In the genomic region with DNA sequence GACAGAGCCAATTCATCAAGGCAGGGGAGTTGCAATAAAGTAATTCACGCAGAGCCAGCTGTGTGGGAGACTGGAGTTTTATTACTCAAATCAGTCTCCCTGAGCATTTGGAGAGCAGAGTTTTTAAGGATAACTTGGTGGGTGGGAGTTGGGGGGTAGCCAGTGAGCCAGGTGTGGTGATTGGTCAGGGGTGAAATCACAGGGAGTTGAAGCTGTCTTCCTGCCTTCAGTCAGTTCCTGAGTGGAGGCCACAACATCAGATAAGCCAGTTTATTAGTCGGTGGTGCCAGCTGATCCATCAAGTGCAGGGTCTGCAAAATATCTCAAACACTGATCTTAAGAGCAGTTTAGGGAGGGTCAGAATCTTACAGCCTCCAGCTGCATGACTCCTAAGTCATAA, we compare ENCODE assay signal across 32 cellular contexts. TPM values are rescaled to one million over a fixed set of nuclear protein-coding genes. Genes with fewer than 3 reads are reported as not detected.
DNase-seq lines count a peak whose midpoint lies in the region; ATAC-seq, FAIRE-seq and TF ChIP-seq lines count a peak whose summit lies in the region.
"Had no signal": no experiment of that assay in that cellular context is flagged by ENCODE, and none has a peak within 500 bp of the region (broad histone marks: within the 10 kb centered on the region; RNA-seq: fewer than 3 reads in every experiment).

No MANE protein-coding gene starts in this region.

- TF ChIP-seq CTCF in SK-N-SH (IDR thresholded peaks at IDR 0.05) (no peak), psoas muscle (IDR thresholded peaks at IDR 0.05) (no peak), pancreas (IDR thresholded peaks at IDR 0.05) (no peak)

- TF ChIP-seq EP300 in SK-N-SH (IDR thresholded peaks at IDR 0.05; ENCODE audit: borderline replicate concordance in 1 of 2, low read depth in 1 of 2, low read length in 1 of 2): peak in 1 of 2 experiments; percentile 26; a peak in 1 of 4 replicates

- no peak overlapping the region for H3K4me2 ChIP-seq in SK-N-SH
- H3K4me2 ChIP-seq: BLaER1 treated with 17β-estradiol and CSF1 and Interleukin-3, amounts not matched to agents 10 nM and 100 nM; KMS-11 had no signal

- POLR2A ChIA-PET in SK-N-SH (lab: Yijun Ruan, JAX): no interaction called here

- TF ChIP-seq RAD21 in SK-N-SH (IDR thresholded peaks at IDR 0.05; ENCODE audit: low read length): no peak

- no peaks in the 10 kb centered on the region for H4K20me1 ChIP-seq in SK-N-SH (ENCODE audit: insufficient read depth)

- no peaks in the 10 kb centered on the region for H3K9me2 ChIP-seq in SK-N-SH

- ATAC-seq in psoas muscle: no peak
- ATAC-seq in pancreas: no peak
- ATAC-seq: activated CD4-positive, CD25-positive, alpha-beta regulatory T cell treated with anti-CD3 and anti-CD28 coated beads, Interleukin-2, amount 50 U/mL, for 24 hours; activated CD8-positive, alpha-beta T cell treated with anti-CD3 and anti-CD28 coated beads for 36 hours; body of pancreas; stimulated activated naive B cell treated with anti-CD40 and anti-IgM and Interleukin-4, amounts not matched to agents 10 μg/mL and 1 μg/mL and 100 μg/mL, for 72 hours had no signal

- WGBS in SK-N-SH (ENCODE audit: low lambda C conversion rate): 43% methylated on average over 2 of the region's 2 CpGs
- WGBS in psoas muscle, 3 donors: 25 to 36% (median 26%) methylated on average over 2 of the region's 2 CpGs
- 48 to 50% methylated on average over 2 of the region's 2 CpGs for WGBS in pancreas, 2 donors

- no peak overlapping the region for H3K9ac ChIP-seq in SK-N-SH
- H3K9ac ChIP-seq: BLaER1 treated with 17β-estradiol and CSF1 and Interleukin-3, amounts not matched to agents 10 nM and 100 nM; KMS-11 had no signal

- H3K27ac ChIP-seq in SK-N-SH (ENCODE audit: low read depth in 2 of 2, low read length in 1 of 2) (no peak overlapping the region), psoas muscle (no peak overlapping the region), pancreas (no peak overlapping the region)
- H3K27ac ChIP-seq: BLaER1 treated with 17β-estradiol and CSF1 and Interleukin-3, amounts not matched to agents 10 nM and 100 nM; body of pancreas; KMS-11; neutrophil; RWPE1; vagina had no signal

- no peak for FAIRE-seq in pancreas (lab: Jason Lieb, UNC)
- FAIRE-seq: small intestine had no signal

- DNase-seq in A172 (ENCODE audit: low spot score): peak; percentile 11
- DNase-seq in H4 (ENCODE audit: low spot score): peak; percentile 19
- DNase-seq in SK-N-SH: no peak
- DNase-seq in islet precursor cell: peak; percentile 85
- DNase-seq in psoas muscle: no peak
- no peak for DNase-seq in anterior cingulate cortex (lab: John Stamatoyannopoulos, UW)
- no peak for DNase-seq in pancreas
- DNase-seq in stimulated activated CD4-positive, alpha-beta T cell treated with anti-CD3 and anti-CD28 coated beads, Interleukin-4, amount 100 ng/mL, for 1 hour: no peak
- DNase-seq: activated effector memory CD4-positive, alpha-beta T cell treated with Interleukin-2 at 50 U/mL for 16 hours; activated T-cell treated with anti-CD3 and anti-CD28 coated beads for 4 hours; body of pancreas; Calu3; HFFc6; kidney glomerular epithelial cell; NCI-H1048; NCI-H187 treated with DMSO at 0.1 percent for 48 hours; NCI-H69; small intestine; stimulated activated CD4-positive, alpha-beta T cell treated with anti-CD3 and anti-CD28 coated beads, Interleukin-4, amount 100 ng/mL, for 24 hours; stimulated activated naive B cell treated with anti-CD40 and anti-IgM and Interleukin-4, amounts not matched to agents 10 μg/mL and 1 μg/mL and 100 μg/mL, for 72 hours; SW 1271; T1000; testis had no signal

- H3K4me1 ChIP-seq in SK-N-SH (ENCODE audit: control insufficient read depth in 1 of 2, insufficient read depth in 2 of 2, low read depth in 1 of 2, low read length in 1 of 2): peaks cover 0 to 11% of the 10 kb centered on the region in 2 experiments; a peak in 3 of 4 replicates
- no peaks in the 10 kb centered on the region for H3K4me1 ChIP-seq in psoas muscle
- peaks cover 0 to 8% (median 0%) of the 10 kb centered on the region in 3 donors for H3K4me1 ChIP-seq in pancreas

- peaks cover 15% of the 10 kb centered on the region for H3K79me2 ChIP-seq in SK-N-SH (ENCODE audit: insufficient read depth)

- H3K4me3 ChIP-seq in SK-N-SH (ENCODE audit: low read depth in 2 of 2, low read length in 1 of 2): no peak overlapping the region
- no peak overlapping the region for H3K4me3 ChIP-seq in psoas muscle
- no peak overlapping the region for H3K4me3 ChIP-seq in pancreas
- H3K4me3 ChIP-seq: BLaER1 treated with 17β-estradiol and CSF1 and Interleukin-3, amounts not matched to agents 10 nM and 100 nM; body of pancreas; lung; testis; vagina had no signal

- H3F3A ChIP-seq in SK-N-SH (replicated peaks; ENCODE audit: insufficient read depth): peaks cover 6% of the 10 kb centered on the region

- CTCF ChIA-PET in SK-N-SH (lab: Yijun Ruan, JAX): interaction anchor here (1.2 to 2.1 kb wide), 2 partner anchors 16 to 309 kb away, joined by 3 to 7 read pairs; no protein-coding TSS in a partner anchor

- no peaks in the 10 kb centered on the region for H3K9me3 ChIP-seq in SK-N-SH
- H3K9me3 ChIP-seq in psoas muscle: no peaks in the 10 kb centered on the region
- H3K9me3 ChIP-seq in pancreas: no peaks in the 10 kb centered on the region
- H3K9me3 ChIP-seq: body of pancreas, neutrophil, testis, vagina had no signal

- peak overlapping the region; percentile 32; the same call in 1 of the 2 replicates for H2AFZ ChIP-seq in SK-N-SH (ENCODE audit: low read depth)

- no peaks in the 10 kb centered on the region for H3K27me3 ChIP-seq in SK-N-SH (ENCODE audit: insufficient read depth)
- H3K27me3 ChIP-seq in psoas muscle (ENCODE audit: insufficient read depth in 3 of 3, low read length in 2 of 3): no peaks in the 10 kb centered on the region
- no peaks in the 10 kb centered on the region for H3K27me3 ChIP-seq in pancreas
- H3K27me3 ChIP-seq: BLaER1 treated with 17β-estradiol and CSF1 and Interleukin-3, amounts not matched to agents 10 nM and 100 nM; body of pancreas; neutrophil; testis; vagina had no signal

- intact Hi-C loops in psoas muscle (cut with DNase I) (no loop called here), pancreas (cut with DNase I) (loop anchor here in 1 of 3 donors (10.0 kb wide), 1 partner anchor 307 kb away; the partner anchor contains the start of gene GATAD1)

- H3K36me3 ChIP-seq in SK-N-SH (replicated peaks in 1 of 2; ENCODE audit: control insufficient read depth in 1 of 2, insufficient read depth in 2 of 2, low read length in 1 of 2) (no peaks in the 10 kb centered on the region), psoas muscle (ENCODE audit: insufficient read depth in 1 of 2, low read depth in 1 of 2) (no peaks in the 10 kb centered on the region), pancreas (no peaks in the 10 kb centered on the region)
- H3K36me3 ChIP-seq: BLaER1 treated with 17β-estradiol and CSF1 and Interleukin-3, amounts not matched to agents 10 nM and 100 nM; neutrophil; vagina had no signal

TF ChIP-seq in SK-N-SH, 30 proteins besides CTCF, POLR2A, EP300 and RAD21:
- TF ChIP-seq GATA2 (CRISPR knock-in tag; IDR thresholded peaks at IDR 0.05) (peak; percentile 74), GABPA (IDR thresholded peaks at IDR 0.05; ENCODE audit: low read depth) (no peak), EZH2phosphoT487 (IDR thresholded peaks at IDR 0.05; ENCODE audit: borderline replicate concordance, low read depth) (no peak), FOXM1 (IDR thresholded peaks at IDR 0.05; ENCODE audit: low read depth) (no peak), RFX5 (IDR thresholded peaks at IDR 0.05; ENCODE audit: low read length) (no peak), ELF1 (IDR thresholded peaks at IDR 0.05) (no peak), TAF1 (IDR thresholded peaks at IDR 0.05; ENCODE audit: borderline replicate concordance, low read depth, low read length) (no peak), TCF12 (IDR thresholded peaks at IDR 0.05) (peak; percentile 36; the same call in 1 of the 2 replicates)
- TF ChIP-seq, protein P1, sequence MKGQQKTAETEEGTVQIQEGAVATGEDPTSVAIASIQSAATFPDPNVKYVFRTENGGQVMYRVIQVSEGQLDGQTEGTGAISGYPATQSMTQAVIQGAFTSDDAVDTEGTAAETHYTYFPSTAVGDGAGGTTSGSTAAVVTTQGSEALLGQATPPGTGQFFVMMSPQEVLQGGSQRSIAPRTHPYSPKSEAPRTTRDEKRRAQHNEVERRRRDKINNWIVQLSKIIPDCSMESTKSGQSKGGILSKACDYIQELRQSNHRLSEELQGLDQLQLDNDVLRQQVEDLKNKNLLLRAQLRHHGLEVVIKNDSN (IDR thresholded peaks at IDR 0.05; ENCODE audit: borderline replicate concordance, low read depth): no peak

RNA-seq across cellular contexts. Expression of gene CYP51A1, which starts 3.3 kb away (rescaled TPM):
- 67.9 and 78.6 TPM in 2 replicates for total RNA-seq in A172 (2014; rRNA removed; shearing (Covaris generic))
- total RNA-seq in H4 (2014; rRNA removed; shearing (Covaris generic)): 146 and 147 TPM in 2 replicates
- polyA plus RNA-seq in SK-N-SH (2012; rRNA removed) (4.3 and 4.7 TPM in 2 replicates), psoas muscle (1 to 10 TPM; 4.2 to 4.9 (median 4.4) TPM), pancreas (10 to 100 TPM in 1 of 2 donors, 1 to 10 TPM in 1; 9.6 to 24.1 TPM)
- 8.8 and 12.1 TPM in 2 replicates for polyA plus RNA-seq in SK-N-SH (2012; cell fraction: cytosol; rRNA removed)
- polyA plus RNA-seq in SK-N-SH (2012; cell fraction: nucleus; rRNA removed): 3.2 and 3.6 TPM in 2 replicates
- total RNA-seq in psoas muscle (10 to 100 TPM in 2 of 4 donors, 1 to 10 TPM in 2; 7.9 to 23.9 (median 12.7) TPM), pancreas (10 to 100 TPM; 24.0 to 43.5 (median 36.4) TPM)

RNA-seq across cellular contexts. Expression of gene LRRD1, which starts 41.4 kb away (rescaled TPM):
- not detected in 2 replicates for total RNA-seq in A172 (2014; rRNA removed; shearing (Covaris generic))
- total RNA-seq in H4 (2014; rRNA removed; shearing (Covaris generic)): 0.12 TPM in 1 of 2 replicates, not detected in the other
- polyA plus RNA-seq in SK-N-SH (2012; rRNA removed): 0.03 TPM in 1 of 2 replicates, not detected in the other
- 0.01 and 0.03 TPM in 2 replicates for polyA plus RNA-seq in SK-N-SH (2012; cell fraction: cytosol; rRNA removed)
- polyA plus RNA-seq in SK-N-SH (2012; cell fraction: nucleus; rRNA removed): 0.14 and 0.23 TPM in 2 replicates
- not detected for total RNA-seq in psoas muscle
- polyA plus RNA-seq in psoas muscle: under 1 TPM in 1 of 3 donors, not detected in 2; 0.08 TPM
- total RNA-seq in pancreas: not detected
- polyA plus RNA-seq in pancreas: under 1 TPM in 1 of 2 donors, not detected in 1; 0.02 TPM
- total RNA-seq: activated CD8-positive, alpha-beta T cell treated with anti-CD3 and anti-CD28 coated beads for 36 hours; body of pancreas; Calu3; HFFc6; HT-29 had no signal

Comparison
In these comparisons a context has a peak if more than half of its experiments do, and no peak if none do; other contexts are left out.
1. DNase-seq: peak in A172 (single experiment), H4 (single experiment) and islet precursor cell (single experiment); none in SK-N-SH (single experiment), psoas muscle (0 of 2), anterior cingulate cortex (0 of 58), pancreas (0 of 6) and stimulated activated CD4-positive, alpha-beta T cell treated with anti-CD3 and anti-CD28 coated beads, Interleukin-4, amount 100 ng/mL, for 1 hour (single experiment).